In genomic region chr19:54128441-54128725, GRCh38 we compare ENCODE assay signal across 10 cellular contexts.
"Had no signal": no experiment of that assay in that cellular context is flagged by ENCODE, and none has a peak within 500 bp of the region (broad histone marks: within the 10 kb centered on the region; RNA-seq: fewer than 3 reads in every experiment).

No MANE protein-coding gene starts in this region.

- ATAC-seq: GM23338, HCT116 had no signal

- H3K27ac Mint-ChIP-seq: GM23338, H9, HFFc6 had no signal

- H3K4me3 ChIP-seq: GM23248, GM23338, HAP-1 had no signal

- FAIRE-seq: H1, H54 had no signal

- H3K4me1 ChIP-seq: HAP-1 had no signal

- DNase-seq: GM23248, GOT3, H9, HCEC 1CT, HFFc6 had no signal

- H3K4me3 Mint-ChIP-seq: GM23338, H9, HFFc6 had no signal

- H3K27ac ChIP-seq: GM23248 had no signal

- H3K9me3 Mint-ChIP-seq: GM23338, HFFc6 had no signal

- H3K9ac ChIP-seq: GM23248 had no signal

- H3K4me1 Mint-ChIP-seq: GM23338, H9 had no signal

- H3K9me3 ChIP-seq: HAP-1 had no signal
